Comparison of ENCODE assay signal across 19 cellular contexts in genomic region chr2:84857566-84857965, GRCh38. TPM values are rescaled to one million over a fixed set of nuclear protein-coding genes. Genes with fewer than 3 reads are reported as not detected.
DNase-seq lines count a peak whose midpoint lies in the region; ATAC-seq lines count a peak whose summit lies in the region.
"Had no signal": no experiment of that assay in that cellular context is flagged by ENCODE, and none has a peak within 500 bp of the region (broad histone marks: within the 10 kb centered on the region; RNA-seq: fewer than 3 reads in every experiment).

No MANE protein-coding gene starts in this region.

- H3K36me3 Mint-ChIP-seq in activated T-cell treated with anti-CD3 and anti-CD28 coated beads, Interleukin-2, amount 50 U/mL, for 72 hours (ENCODE audit: insufficient read depth in 2 of 2) = peaks cover 11 to 24% of the 10 kb centered on the region in 2 donors
- no peaks in the 10 kb centered on the region for H3K36me3 Mint-ChIP-seq in T-helper 17 cell (ENCODE audit: low read depth)
- H3K36me3 Mint-ChIP-seq in activated naive CD8-positive, alpha-beta T cell treated with anti-CD3 and anti-CD28 coated beads, Interleukin-2, amount 50 U/mL, for 24 hours (ENCODE audit: low read depth) = peaks cover 29% of the 10 kb centered on the region

- H3K9me3 Mint-ChIP-seq in activated T-cell treated with anti-CD3 and anti-CD28 coated beads, Interleukin-2, amount 50 U/mL, for 72 hours = peaks cover 4 to 7% of the 10 kb centered on the region in 2 donors
- peaks cover 7% of the 10 kb centered on the region for H3K9me3 Mint-ChIP-seq in activated naive CD8-positive, alpha-beta T cell treated with anti-CD3 and anti-CD28 coated beads, Interleukin-2, amount 50 U/mL, for 24 hours

- H3K9me3 ChIP-seq in T-helper 17 cell (ENCODE audit: control insufficient read depth, low read length, poor library complexity, severe bottlenecking) = no peaks in the 10 kb centered on the region
- H3K9me3 ChIP-seq: sigmoid colon, thoracic aorta, vagina had no signal

- ATAC-seq in activated T-cell treated with anti-CD3 and anti-CD28 coated beads, Interleukin-2, amount 50 U/mL, for 72 hours (replicated peaks in 1 of 2) = no peak
- ATAC-seq in T-helper 17 cell = no peak
- no peak for ATAC-seq in activated naive CD8-positive, alpha-beta T cell treated with anti-CD3 and anti-CD28 coated beads, Interleukin-2, amount 50 U/mL, for 24 hours
- no peak for ATAC-seq in GM21825 (IDR thresholded peaks at IDR 0.05; ENCODE audit: unreplicated experiment)
- ATAC-seq: foreskin keratinocyte, left ventricle myocardium superior had no signal

- H3K4me1 Mint-ChIP-seq in activated T-cell treated with anti-CD3 and anti-CD28 coated beads, Interleukin-2, amount 50 U/mL, for 72 hours (ENCODE audit: low read depth) = peaks cover 86% of the 10 kb centered on the region
- H3K4me1 Mint-ChIP-seq in T-helper 17 cell = peaks cover 65% of the 10 kb centered on the region
- H3K4me1 Mint-ChIP-seq in activated naive CD8-positive, alpha-beta T cell treated with anti-CD3 and anti-CD28 coated beads, Interleukin-2, amount 50 U/mL, for 24 hours = peaks cover 90% of the 10 kb centered on the region

- peak overlapping the region; percentile 79 for H3K27ac Mint-ChIP-seq in activated T-cell treated with anti-CD3 and anti-CD28 coated beads, Interleukin-2, amount 50 U/mL, for 72 hours
- peak overlapping the region; percentile 88 for H3K27ac Mint-ChIP-seq in T-helper 17 cell
- peak overlapping the region; percentile 84 for H3K27ac Mint-ChIP-seq in activated naive CD8-positive, alpha-beta T cell treated with anti-CD3 and anti-CD28 coated beads, Interleukin-2, amount 50 U/mL, for 24 hours
- H3K27ac Mint-ChIP-seq: neural progenitor cell had no signal

- H3K27me3 Mint-ChIP-seq in activated T-cell treated with anti-CD3 and anti-CD28 coated beads, Interleukin-2, amount 50 U/mL, for 72 hours (ENCODE audit: low read depth) = no peaks in the 10 kb centered on the region
- no peaks in the 10 kb centered on the region for H3K27me3 Mint-ChIP-seq in T-helper 17 cell
- H3K27me3 Mint-ChIP-seq in activated naive CD8-positive, alpha-beta T cell treated with anti-CD3 and anti-CD28 coated beads, Interleukin-2, amount 50 U/mL, for 24 hours = no peaks in the 10 kb centered on the region

- H3K4me3 Mint-ChIP-seq in activated T-cell treated with anti-CD3 and anti-CD28 coated beads, Interleukin-2, amount 50 U/mL, for 72 hours = peak overlapping the region in 1 of 2 donors; percentile 72
- H3K4me3 Mint-ChIP-seq in T-helper 17 cell = peak overlapping the region; percentile 68
- no peak overlapping the region for H3K4me3 Mint-ChIP-seq in activated naive CD8-positive, alpha-beta T cell treated with anti-CD3 and anti-CD28 coated beads, Interleukin-2, amount 50 U/mL, for 24 hours

- DNase-seq in activated T-cell treated with anti-CD3 and anti-CD28 coated beads, Interleukin-2, amount 50 U/mL, for 72 hours = no peak
- no peak for DNase-seq in activated T-cell treated with anti-CD3 and anti-CD28 coated beads, Interleukin-2, amount 50 U/mL, for 1 hour
- DNase-seq in T-helper 17 cell (no peak), cerebellum (ENCODE audit: low spot score) (no peak), COLO829 (ENCODE audit: low spot score) (no peak)
- DNase-seq in activated naive CD8-positive, alpha-beta T cell treated with anti-CD3 and anti-CD28 coated beads, Interleukin-2, amount 50 U/mL, for 24 hours = no peak
- peak; percentile 18 for DNase-seq in stimulated activated CD8-positive, alpha-beta memory T cell treated with anti-CD3 and anti-CD28 coated beads, Interleukin-4, amount 100 ng/mL, for 48 hours
- DNase-seq: effector CD4-positive, alpha-beta T cell; foreskin keratinocyte; KG1; left ventricle myocardium superior; NCI-H1694; NCI-H2171 treated with DMSO at 0.1 percent for 48 hours; sigmoid colon; T-helper 9 cell had no signal

RNA-seq across cellular contexts. Expression of gene TRABD2A, which starts 23.3 kb away (rescaled TPM):
- 10 to 100 TPM; 35.1 to 39.4 TPM for total RNA-seq in activated T-cell treated with anti-CD3 and anti-CD28 coated beads, Interleukin-2, amount 50 U/mL, for 72 hours
- total RNA-seq in T-helper 17 cell = 10 to 100 TPM; 60.5 to 93.7 TPM
- 1.4 TPM for total RNA-seq in cerebellum

RNA-seq across cellular contexts. Expression of gene TMSB10, which starts 47.9 kb away (rescaled TPM):
- 1,000 to 10,000 TPM in 1 of 2 donors, 100 to 1,000 TPM in 1; 884 to 1,078 TPM for total RNA-seq in activated T-cell treated with anti-CD3 and anti-CD28 coated beads, Interleukin-2, amount 50 U/mL, for 72 hours
- total RNA-seq in T-helper 17 cell = 1,000 to 10,000 TPM; 1,429 to 1,736 TPM
- 1,631 TPM for total RNA-seq in cerebellum

Comparison
In these comparisons a context has a peak if more than half of its experiments do, and no peak if none do; other contexts are left out.
1. RNA of gene TRABD2A, which starts 23.3 kb away (total RNA-seq): 60.5 to 93.7 TPM in T-helper 17 cell and 35.1 to 39.4 TPM in activated T-cell treated with anti-CD3 and anti-CD28 coated beads, Interleukin-2, amount 50 U/mL, for 72 hours; 1.4 TPM in cerebellum (single experiment); every median in the first group is over 10 times any median in the second.
2. Peak in every context shown above with its lines, with median percentiles within 50 percentile points of each other: H3K27ac Mint-ChIP-seq.